Comparison of ENCODE assay signal across 24 cellular contexts in the genomic region with DNA sequence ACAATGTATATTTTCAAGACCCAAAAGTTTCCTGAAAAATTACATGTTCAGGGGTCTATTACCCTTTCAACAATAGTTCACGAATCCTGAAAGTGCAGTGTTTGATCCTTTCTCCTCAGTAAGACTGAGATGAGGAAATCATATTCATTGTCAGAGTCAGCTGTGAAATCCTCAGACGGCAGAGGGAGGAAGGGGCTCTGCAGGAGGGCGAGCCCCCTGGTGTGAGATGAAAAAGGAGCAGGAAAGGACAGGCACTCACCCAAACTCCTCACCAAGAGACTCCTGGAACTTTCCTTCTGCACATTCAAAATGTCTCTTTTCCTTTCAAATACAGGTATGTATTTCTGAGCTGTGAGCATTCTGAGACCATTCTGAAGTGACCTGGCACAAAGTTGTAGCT.
"Had no signal": no experiment of that assay in that cellular context is flagged by ENCODE, and none has a peak within 500 bp of the region (broad histone marks: within the 10 kb centered on the region; RNA-seq: fewer than 3 reads in every experiment).

No MANE protein-coding gene starts in this region.

- ATAC-seq: effector memory CD8-positive, alpha-beta T cell; esophagus mucosa; gastrocnemius medialis; heart right ventricle; left cardiac atrium; left lung; left ventricle myocardium superior; lower lobe of right lung; naive thymus-derived CD4-positive, alpha-beta T cell had no signal

- H3K4me1 Mint-ChIP-seq: naive thymus-derived CD4-positive, alpha-beta T cell had no signal

- H3K27me3 ChIP-seq: colonic mucosa, gastrocnemius medialis, left lung had no signal

- H3K9me3 ChIP-seq: colonic mucosa, esophagus squamous epithelium, gastrocnemius medialis, left lung, lower lobe of right lung had no signal

- H3K4me3 Mint-ChIP-seq: dendritic cell treated with granulocyte-macrophage colony-stimulating factor and Interleukin-4, amounts not matched to agents 40 ng/mL and 50 ng/mL, for 4 days; effector memory CD8-positive, alpha-beta T cell; endodermal cell; naive thymus-derived CD4-positive, alpha-beta T cell had no signal

- H3K27ac Mint-ChIP-seq: dendritic cell treated with granulocyte-macrophage colony-stimulating factor and Interleukin-4, amounts not matched to agents 40 ng/mL and 50 ng/mL, for 4 days; effector memory CD8-positive, alpha-beta T cell; naive thymus-derived CD4-positive, alpha-beta T cell had no signal

- H3K36me3 ChIP-seq: colonic mucosa, esophagus squamous epithelium, gastrocnemius medialis, heart right ventricle, left lung, lower lobe of right lung had no signal

- DNase-seq: colonic mucosa; cortex of kidney; effector CD8-positive, alpha-beta T cell; effector memory CD8-positive, alpha-beta T cell; endodermal cell; erythroblast; esophagus squamous epithelium; foreskin fibroblast; foreskin melanocyte; gastrocnemius medialis; glutamatergic neuron; head of caudate nucleus; heart right ventricle; hippocampal formation; left cardiac atrium; left lung; left ventricle myocardium superior; lower lobe of right lung; mesenchymal stem cell; midbrain; naive thymus-derived CD4-positive, alpha-beta T cell had no signal

- H3K27me3 Mint-ChIP-seq: naive thymus-derived CD4-positive, alpha-beta T cell had no signal

- H3K9me3 Mint-ChIP-seq: dendritic cell treated with granulocyte-macrophage colony-stimulating factor and Interleukin-4, amounts not matched to agents 40 ng/mL and 50 ng/mL, for 4 days; effector memory CD8-positive, alpha-beta T cell; naive thymus-derived CD4-positive, alpha-beta T cell had no signal

- H3K4me3 ChIP-seq: colonic mucosa, esophagus squamous epithelium, gastrocnemius medialis, heart right ventricle, left lung, lower lobe of right lung had no signal

- H3K36me3 Mint-ChIP-seq: naive thymus-derived CD4-positive, alpha-beta T cell had no signal

- H3K27ac ChIP-seq: colonic mucosa, epithelial cell of prostate, esophagus squamous epithelium, gastrocnemius medialis, heart right ventricle, left lung, lower lobe of right lung had no signal

- H3K4me1 ChIP-seq: colonic mucosa, esophagus squamous epithelium, gastrocnemius medialis, heart right ventricle, left lung had no signal
